Comparison of ENCODE assay signal across 8 cellular contexts in the genomic region with DNA sequence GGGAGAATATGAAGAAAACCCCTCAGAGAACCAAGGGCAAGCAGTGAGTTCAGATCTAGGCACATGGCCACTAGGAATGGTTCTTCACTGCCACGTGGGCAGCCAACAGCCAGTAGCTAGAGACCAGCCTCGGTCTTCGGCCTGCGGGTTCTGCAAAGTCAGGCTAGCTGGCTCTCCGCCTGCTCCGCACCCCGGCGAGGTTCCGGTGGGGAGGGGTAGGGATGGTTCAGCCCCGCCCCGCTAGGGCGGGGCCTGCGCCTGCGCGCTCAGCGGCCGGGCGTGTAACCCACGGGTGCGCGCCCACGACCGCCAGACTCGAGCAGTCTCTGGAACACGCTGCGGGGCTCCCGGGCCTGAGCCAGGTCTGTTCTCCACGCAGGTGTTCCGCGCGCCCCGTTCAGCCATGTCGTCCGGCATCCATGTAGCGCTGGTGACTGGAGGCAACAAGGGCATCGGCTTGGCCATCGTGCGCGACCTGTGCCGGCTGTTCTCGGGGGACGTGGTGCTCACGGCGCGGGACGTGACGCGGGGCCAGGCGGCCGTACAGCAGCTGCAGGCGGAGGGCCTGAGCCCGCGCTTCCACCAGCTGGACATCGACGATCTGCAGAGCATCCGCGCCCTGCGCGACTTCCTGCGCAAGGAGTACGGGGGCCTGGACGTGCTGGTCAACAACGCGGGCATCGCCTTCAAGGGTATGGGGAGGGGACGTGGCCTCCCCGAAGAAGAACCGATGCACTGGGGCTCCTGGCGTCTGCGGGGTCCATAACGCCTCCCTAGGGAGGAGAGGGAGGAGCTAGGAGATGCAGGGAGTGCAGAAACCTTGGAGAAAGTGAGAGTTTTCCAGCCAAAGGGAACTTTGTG. TPM values are rescaled to one million over a fixed set of nuclear protein-coding genes. Genes with fewer than 3 reads are reported as not detected.
DNase-seq lines count a peak whose midpoint lies in the region; ATAC-seq and TF ChIP-seq lines count a peak whose summit lies in the region.

CBR1 (plus strand) TSS at position 312 of the 861 bp plus-strand sequence; CDS start at position 404, 92 bp downstream.

- POLR2A ChIA-PET in AG04449 (lab: Yijun Ruan, JAX): interaction anchor here (0.7 to 3.1 kb wide), 3 partner anchors 10 to 1181 kb away, joined by 3 to 28 read pairs (median 3); partner anchors contain the start of gene SETD4
- POLR2A ChIA-PET in activated CD4-positive, alpha-beta T cell treated with anti-CD3 and anti-CD28 coated beads, Interleukin-2, amount 10 ng/mL, durations not matched to agents 7 days and 5 days (lab: Charles Lee): interaction anchor here (0.5 to 0.6 kb wide), 2 partner anchors 10 to 67 kb away, joined by 3 to 5 read pairs; partner anchors contain the start of gene SETD4

- peak within 1 kb of the TSS; percentile 81 for H3K4me3 Mint-ChIP-seq in activated CD4-positive, alpha-beta T cell treated with anti-CD3 and anti-CD28 coated beads, Interleukin-2, amount 10 ng/mL, durations not matched to agents 7 days and 5 days

- H3K4me3 ChIP-seq in AG04449 (ENCODE audit: low read depth, low read length): peak within 1 kb of the TSS; percentile 97
- H3K4me3 ChIP-seq in colonic mucosa: peak within 1 kb of the TSS; percentile 75

- TF ChIP-seq CTCF in AG04449 (IDR thresholded peaks at IDR 0.05; ENCODE audit: insufficient read depth, low read length, missing control alignments) (no peak), colonic mucosa (IDR thresholded peaks at IDR 0.05) (no peak)

- H3K36me3 ChIP-seq in colonic mucosa: no peaks in the 10 kb centered on the region

- H3K27me3 Mint-ChIP-seq in activated CD4-positive, alpha-beta T cell treated with anti-CD3 and anti-CD28 coated beads, Interleukin-2, amount 10 ng/mL, durations not matched to agents 7 days and 5 days: peaks cover 4% of the 10 kb centered on the region

- H3K27me3 ChIP-seq in colonic mucosa: no peaks in the 10 kb centered on the region
- no peaks in the 10 kb centered on the region for H3K27me3 ChIP-seq in layer of hippocampus (ENCODE audit: control insufficient read depth, insufficient read depth, low read length)

- H3K27ac Mint-ChIP-seq in activated CD4-positive, alpha-beta T cell treated with anti-CD3 and anti-CD28 coated beads, Interleukin-2, amount 10 ng/mL, durations not matched to agents 7 days and 5 days: peak within 1 kb of the TSS; percentile 90

- TF ChIP-seq POLR2A in GM18951 (IDR thresholded peaks at IDR 0.05; ENCODE audit: extremely low read depth, insufficient read depth, insufficient read length): peak; percentile 87

- peaks cover 45% of the 10 kb centered on the region for H3K36me3 Mint-ChIP-seq in activated CD4-positive, alpha-beta T cell treated with anti-CD3 and anti-CD28 coated beads, Interleukin-2, amount 10 ng/mL, durations not matched to agents 7 days and 5 days (ENCODE audit: low read depth)

- H3K9ac ChIP-seq in colonic mucosa (ENCODE audit: low read depth in 2 of 2, low read length in 2 of 2): peak within 1 kb of the TSS; percentile 65 to 83

- intact Hi-C loops in colonic mucosa (cut with DNase I): loop anchor here (5.0 kb wide), 1 partner anchor 42 kb away; no protein-coding TSS in a partner anchor

- ATAC-seq in HG03196 (IDR thresholded peaks at IDR 0.05; ENCODE audit: unreplicated experiment): peak; percentile 94

- H3K4me1 Mint-ChIP-seq in activated CD4-positive, alpha-beta T cell treated with anti-CD3 and anti-CD28 coated beads, Interleukin-2, amount 10 ng/mL, durations not matched to agents 7 days and 5 days: peaks cover 49% of the 10 kb centered on the region

- CTCF ChIA-PET in AG04449 (lab: Yijun Ruan, JAX): interaction anchor here (1.6 to 2.6 kb wide), 2 partner anchors 11 to 43 kb away, joined by 4 to 11 read pairs; no protein-coding TSS in a partner anchor
- CTCF ChIA-PET in activated CD4-positive, alpha-beta T cell treated with anti-CD3 and anti-CD28 coated beads, Interleukin-2, amount 10 ng/mL, durations not matched to agents 7 days and 5 days (lab: Charles Lee): interaction anchor here (0.8 to 1.6 kb wide), 6 partner anchors 8 to 18 kb away, joined by 3 to 6 read pairs (median 4); partner anchors contain the start of gene SETD4

- H3K9me3 ChIP-seq in colonic mucosa: no peaks in the 10 kb centered on the region

- peak; percentile 58 for DNase-seq in AG04449 (ENCODE audit: low read depth, low spot score)
- peak; percentile 91 for DNase-seq in NCI-H460 (ENCODE audit: extremely low read depth, low read depth)
- DNase-seq in activated CD4-positive, alpha-beta T cell treated with anti-CD3 and anti-CD28 coated beads, Interleukin-2, amount 10 ng/mL, durations not matched to agents 7 days and 5 days: peak; percentile 91
- peak; percentile 97 for DNase-seq in colonic mucosa
- peak; percentile 66 to 85 (median 78) for DNase-seq in stimulated activated CD4-positive, alpha-beta T cell treated with anti-CD3 and anti-CD28 coated beads, Interleukin-1b, Interleukin-23, amount 100 ng/mL, for 24 hours (ENCODE audit: low read depth in 4 of 4, low spot score in 1 of 4)

- H3K4me1 ChIP-seq in colonic mucosa: no peaks in the 10 kb centered on the region

- H3K27ac ChIP-seq in colonic mucosa (peak within 1 kb of the TSS; percentile 60), layer of hippocampus (ENCODE audit: low read depth, low read length) (peak within 1 kb of the TSS; percentile 99)

- in situ Hi-C loops in GM18951 (cut with MboI; ENCODE audit: low sequenced_read_pairs, unreplicated experiment): no loop called here

- peaks cover 16% of the 10 kb centered on the region for H3K9me3 Mint-ChIP-seq in activated CD4-positive, alpha-beta T cell treated with anti-CD3 and anti-CD28 coated beads, Interleukin-2, amount 10 ng/mL, durations not matched to agents 7 days and 5 days

RNA-seq across cellular contexts. Expression of gene CBR1, which starts in this region (rescaled TPM):
- total RNA-seq in NCI-H460 (2014; rRNA removed; shearing (Covaris generic)): 140 and 176 TPM in 2 replicates
- 441 and 555 TPM in 2 replicates for polyA plus RNA-seq in NCI-H460 (2014; cell fraction: nucleus; rRNA removed)
- total RNA-seq in activated CD4-positive, alpha-beta T cell treated with anti-CD3 and anti-CD28 coated beads, Interleukin-2, amount 10 ng/mL, durations not matched to agents 7 days and 5 days: 10 to 100 TPM; 49.5 to 51.1 TPM
- total RNA-seq in colonic mucosa: 100 to 1,000 TPM in 1 of 2 donors, 10 to 100 TPM in 1; 81.6 to 131 TPM

Comparison
In these comparisons a context has a peak if more than half of its experiments do, and no peak if none do; other contexts are left out.
1. Peak in every context shown above with its lines: DNase-seq, ATAC-seq, H3K4me3 ChIP-seq and H3K27ac ChIP-seq.